Comparison of ENCODE assay signal across 2 cellular contexts in the genomic region with DNA sequence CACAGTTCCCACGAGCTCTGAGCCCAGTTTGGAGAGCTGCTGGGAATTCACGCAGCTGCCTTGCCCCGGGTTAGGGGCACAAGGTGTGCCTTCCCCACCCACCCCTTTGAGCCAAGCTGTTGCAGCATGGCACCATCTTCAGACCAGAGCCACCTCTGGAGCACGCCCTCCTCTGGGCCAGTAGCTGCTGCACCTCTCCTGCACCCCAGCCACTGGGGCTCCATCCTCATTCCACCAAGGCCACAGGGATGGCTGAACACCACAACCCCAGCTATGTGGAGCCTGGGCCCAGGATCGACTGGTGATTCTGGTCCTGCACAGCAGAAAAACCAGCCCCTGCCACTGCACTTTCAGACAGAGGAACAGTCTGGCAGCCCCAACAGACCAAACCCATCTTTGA.
TF ChIP-seq lines count a peak whose summit lies in the region.

No MANE protein-coding gene starts in this region.

TF ChIP-seq in A549, 52 proteins besides CTCF, POLR2A, EP300 and RAD21:
- TF ChIP-seq RCOR1 (IDR thresholded peaks at IDR 0.05; ENCODE audit: low read depth, low read length) (no peak), BHLHE40 (IDR thresholded peaks at IDR 0.05; ENCODE audit: low read depth, low read length) (no peak)

TF ChIP-seq in IMR-90, 13 proteins besides CTCF, POLR2A, EP300 and RAD21 (continued from another document):
- no peak for TF ChIP-seq FOS (IDR thresholded peaks at IDR 0.05; ENCODE audit: low read depth, low read length)
- TF ChIP-seq CEBPB (IDR thresholded peaks at IDR 0.05; ENCODE audit: low read depth, low read length), result no peak
- TF ChIP-seq MAFK (IDR thresholded peaks at IDR 0.05; ENCODE audit: low read depth, low read length), result no peak
- TF ChIP-seq NFE2L2 (IDR thresholded peaks at IDR 0.05; ENCODE audit: low read depth, low read length), result no peak
- TF ChIP-seq MXI1 (IDR thresholded peaks at IDR 0.05; ENCODE audit: borderline replicate concordance, low read depth, low read length), result no peak
- no peak for TF ChIP-seq BHLHE40 (IDR thresholded peaks at IDR 0.05; ENCODE audit: low read depth, low read length)
- no peak for TF ChIP-seq CHD1 (IDR thresholded peaks at IDR 0.05; ENCODE audit: low read depth, low read length)
- no peak for TF ChIP-seq SMC3 (IDR thresholded peaks at IDR 0.05; ENCODE audit: low read depth, low read length)
- no peak for TF ChIP-seq RCOR1 (IDR thresholded peaks at IDR 0.05; ENCODE audit: insufficient replicate concordance, low read length)
- TF ChIP-seq MAZ (IDR thresholded peaks at IDR 0.05; ENCODE audit: borderline replicate concordance, low read depth, low read length), result no peak
- TF ChIP-seq, protein P1, sequence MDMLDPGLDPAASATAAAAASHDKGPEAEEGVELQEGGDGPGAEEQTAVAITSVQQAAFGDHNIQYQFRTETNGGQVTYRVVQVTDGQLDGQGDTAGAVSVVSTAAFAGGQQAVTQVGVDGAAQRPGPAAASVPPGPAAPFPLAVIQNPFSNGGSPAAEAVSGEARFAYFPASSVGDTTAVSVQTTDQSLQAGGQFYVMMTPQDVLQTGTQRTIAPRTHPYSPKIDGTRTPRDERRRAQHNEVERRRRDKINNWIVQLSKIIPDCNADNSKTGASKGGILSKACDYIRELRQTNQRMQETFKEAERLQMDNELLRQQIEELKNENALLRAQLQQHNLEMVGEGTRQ (IDR thresholded peaks at IDR 0.05; ENCODE audit: low read depth, low read length), result no peak
- TF ChIP-seq, protein P2, sequence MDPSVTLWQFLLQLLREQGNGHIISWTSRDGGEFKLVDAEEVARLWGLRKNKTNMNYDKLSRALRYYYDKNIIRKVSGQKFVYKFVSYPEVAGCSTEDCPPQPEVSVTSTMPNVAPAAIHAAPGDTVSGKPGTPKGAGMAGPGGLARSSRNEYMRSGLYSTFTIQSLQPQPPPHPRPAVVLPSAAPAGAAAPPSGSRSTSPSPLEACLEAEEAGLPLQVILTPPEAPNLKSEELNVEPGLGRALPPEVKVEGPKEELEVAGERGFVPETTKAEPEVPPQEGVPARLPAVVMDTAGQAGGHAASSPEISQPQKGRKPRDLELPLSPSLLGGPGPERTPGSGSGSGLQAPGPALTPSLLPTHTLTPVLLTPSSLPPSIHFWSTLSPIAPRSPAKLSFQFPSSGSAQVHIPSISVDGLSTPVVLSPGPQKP (IDR thresholded peaks at IDR 0.05; ENCODE audit: borderline replicate concordance, low read depth, low read length), result no peak
TF ChIP-seq in IMR-90: peak in this region for 0.
